3 cellular contexts compared by ENCODE assay signal in the genomic region with DNA sequence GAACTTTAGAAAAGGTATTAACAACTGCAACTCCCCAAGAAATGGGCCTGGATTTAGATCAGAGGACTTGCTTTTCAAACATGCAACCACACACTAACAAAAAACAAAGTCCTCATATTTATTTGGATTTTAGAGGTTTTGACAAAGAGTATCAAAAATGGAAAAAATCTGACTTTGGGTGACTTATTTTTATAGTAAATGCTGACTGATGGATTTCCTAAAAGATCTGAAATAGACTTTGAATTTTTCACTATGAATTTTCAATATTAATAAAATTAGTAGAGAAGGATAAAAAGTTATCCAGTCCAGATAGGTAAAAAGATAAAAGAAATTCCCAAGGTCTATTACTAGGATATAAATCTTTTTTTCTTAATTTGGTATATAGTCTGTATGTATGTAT.
TF ChIP-seq lines count a peak whose summit lies in the region.

No MANE protein-coding gene starts in this region.

TF ChIP-seq in A549, 52 proteins besides CTCF, POLR2A, EP300 and RAD21 (continued from another document):
- TF ChIP-seq MAFK (IDR thresholded peaks at IDR 0.05; ENCODE audit: partially characterized antibody) (peak; percentile 18), NFE2L2 (conservative IDR thresholded peaks at IDR 0.05; ENCODE audit: low read length) (no peak)

TF ChIP-seq in GM23338, 12 proteins besides CTCF, POLR2A, EP300 and RAD21 (continued from another document):
- no peak for TF ChIP-seq EZH2phosphoT487 (IDR thresholded peaks at IDR 0.05; ENCODE audit: unreplicated experiment)

TF ChIP-seq in K562, 482 proteins besides CTCF, POLR2A, EP300 and RAD21 (continued from another document):
- no peak for TF ChIP-seq TCFL5 (CRISPR knock-in tag; conservative IDR thresholded peaks at IDR 0.05)
- TF ChIP-seq ZFP1 (CRISPR knock-in tag; IDR thresholded peaks at IDR 0.05), result no peak
